ENCODE assay signal across 20 cellular contexts in genomic region chr5:170630226-170630625, GRCh38.
A peak's percentile ranks its signal among the peaks of the same experiment; 100 is the strongest.
DNase-seq lines count a peak whose midpoint lies in the region; ATAC-seq, FAIRE-seq and TF ChIP-seq lines count a peak whose summit lies in the region.
"Had no signal": no experiment of that assay in that cellular context is flagged by ENCODE, and none has a peak within 500 bp of the region (broad histone marks: within the 10 kb centered on the region; RNA-seq: fewer than 3 reads in every experiment).

No MANE protein-coding gene starts in this region.

- H3K27ac ChIP-seq in sigmoid colon = no peak overlapping the region
- H3K27ac ChIP-seq: 22Rv1 had no signal

- no peak for TF ChIP-seq CTCF in sigmoid colon (IDR thresholded peaks at IDR 0.05)
- TF ChIP-seq CTCF in omental fat pad (IDR thresholded peaks at IDR 0.05) = no peak

- H3K4me1 Mint-ChIP-seq in T-helper 17 cell = peaks cover 24% of the 10 kb centered on the region

- peak; percentile 30 for FAIRE-seq in islet of Langerhans (lab: Jason Lieb, UNC)
- FAIRE-seq: D721Med, G401.6, GM19239, H54 had no signal

- H3K36me3 Mint-ChIP-seq in T-helper 17 cell (ENCODE audit: low read depth) = no peaks in the 10 kb centered on the region
- H3K36me3 Mint-ChIP-seq: CD14-positive monocyte; CD8-positive, alpha-beta T cell had no signal

- ATAC-seq in T-helper 17 cell (no peak), GM21381 (IDR thresholded peaks at IDR 0.05; ENCODE audit: unreplicated experiment) (no peak), omental fat pad (ENCODE audit: low FRiP score) (no peak)
- ATAC-seq: CD8-positive, alpha-beta T cell; HCT116 had no signal

- no peak for TF ChIP-seq EP300 in sigmoid colon (IDR thresholded peaks at IDR 0.05)

- 75 to 90% methylated on average over 8 of the region's 8 CpGs for WGBS in sigmoid colon, 2 donors

- H3K36me3 ChIP-seq in sigmoid colon = no peaks in the 10 kb centered on the region

- DNase-seq in NCI-H748 (lab: John Stamatoyannopoulos, UW; ENCODE audit: unreplicated experiment) = peak; percentile 18
- no peak for DNase-seq in NCI-H748 treated with DMSO at 0.1 percent for 48 hours (lab: John Stamatoyannopoulos, UW)
- no peak for DNase-seq in T-helper 17 cell
- peak; percentile 54 for DNase-seq in sigmoid colon
- no peak for DNase-seq in omental fat pad (ENCODE audit: low spot score)
- no peak for DNase-seq in NCI-H526 treated with DMSO at 0.1 percent for 48 hours (lab: John Stamatoyannopoulos, UW)
- DNase-seq: CD8-positive, alpha-beta T cell; COR-L47; DMS153; DMS79 treated with DMSO at 0.1 percent for 48 hours; EL had no signal

- H3K27me3 Mint-ChIP-seq in T-helper 17 cell = peaks cover 49% of the 10 kb centered on the region

- no peaks in the 10 kb centered on the region for H3K27me3 ChIP-seq in sigmoid colon

- no peak overlapping the region for H3K27ac Mint-ChIP-seq in T-helper 17 cell
- H3K27ac Mint-ChIP-seq: CD8-positive, alpha-beta T cell had no signal

- H3K4me1 ChIP-seq in sigmoid colon = peaks cover 0 to 41% (median 38%) of the 10 kb centered on the region in 4 donors

- intact Hi-C loops in sigmoid colon (cut with DNase I) = loop anchor here (5.0 kb wide), 3 partner anchors 363 to 528 kb away; no protein-coding TSS in a partner anchor

- no peak overlapping the region for H3K4me3 ChIP-seq in sigmoid colon

- peak overlapping the region; percentile 59 for H3K4me3 Mint-ChIP-seq in T-helper 17 cell
- H3K4me3 Mint-ChIP-seq: CD14-positive monocyte; CD8-positive, alpha-beta T cell had no signal

- TF ChIP-seq POLR2A in sigmoid colon (IDR thresholded peaks at IDR 0.05) = no peak

- H3K9me3 ChIP-seq in T-helper 17 cell (ENCODE audit: control insufficient read depth, low read length, poor library complexity, severe bottlenecking) = no peaks in the 10 kb centered on the region
- no peaks in the 10 kb centered on the region for H3K9me3 ChIP-seq in sigmoid colon

Comparison
In these comparisons a context has a peak if more than half of its experiments do, and no peak if none do; other contexts are left out.
1. DNase-seq: peak in NCI-H748 (single experiment) and sigmoid colon (single experiment); none in NCI-H748 treated with DMSO at 0.1 percent for 48 hours (single experiment), T-helper 17 cell (0 of 3), omental fat pad (single experiment) and NCI-H526 treated with DMSO at 0.1 percent for 48 hours (single experiment).